27 cellular contexts compared by ENCODE assay signal in genomic region chrX:13112499-13112898, GRCh38.
"Had no signal": no experiment of that assay in that cellular context is flagged by ENCODE, and none has a peak within 500 bp of the region (broad histone marks: within the 10 kb centered on the region; RNA-seq: fewer than 3 reads in every experiment).

No MANE protein-coding gene starts in this region.

- ATAC-seq: activated CD4-positive, alpha-beta T cell treated with anti-CD3 and anti-CD28 coated beads for 36 hours; activated CD8-positive, alpha-beta memory T cell treated with anti-CD3 and anti-CD28 coated beads, Interleukin-2, amount 10 ng/mL, durations not matched to agents 7 days and 5 days; activated CD8-positive, alpha-beta T cell treated with anti-CD3 and anti-CD28 coated beads, Interleukin-2, amount 10 ng/mL, durations not matched to agents 7 days and 5 days; activated naive CD4-positive, alpha-beta T cell treated with anti-CD3 and anti-CD28 coated beads, Interleukin-2, amount 50 U/mL, for 72 hours; activated T-cell treated with anti-CD3 and anti-CD28 coated beads, Interleukin-2, amount 50 U/mL, for 72 hours; esophagus mucosa had no signal

- H3K27me3 ChIP-seq: ascending aorta, breast epithelium, cardiac muscle cell, colonic mucosa had no signal

- H3K9me3 ChIP-seq: ascending aorta, breast epithelium, colonic mucosa had no signal

- H3K36me3 ChIP-seq: ascending aorta, breast epithelium, cardiac muscle cell, colonic mucosa had no signal

- H3K27ac ChIP-seq: cardiac muscle cell, colonic mucosa had no signal

- DNase-seq: activated CD4-positive, alpha-beta memory T cell treated with anti-CD3 and anti-CD28 coated beads for 36 hours; activated CD4-positive, alpha-beta T cell treated with anti-CD3 and anti-CD28 coated beads for 36 hours; activated CD4-positive, alpha-beta T cell treated with anti-CD3 and anti-CD28 coated beads, Interleukin-2, amount 10 ng/mL, durations not matched to agents 24 days and 14 days; activated CD4-positive, CD25-positive, alpha-beta regulatory T cell; activated CD4-positive, CD25-positive, alpha-beta regulatory T cell treated with anti-CD3 and anti-CD28 coated beads, Interleukin-2, amount 50 U/mL, for 72 hours; activated CD8-positive, alpha-beta memory T cell treated with anti-CD3 and anti-CD28 coated beads, Interleukin-2, amount 10 ng/mL, durations not matched to agents 7 days and 5 days; activated CD8-positive, alpha-beta memory T cell treated with anti-CD3 and anti-CD28 coated beads, Interleukin-2, amount 50 U/mL, for 4 hours; activated CD8-positive, alpha-beta T cell treated with anti-CD3 and anti-CD28 coated beads, Interleukin-2, amount 10 ng/mL, durations not matched to agents 7 days and 5 days; activated gamma-delta T cell; activated naive CD4-positive, alpha-beta T cell; activated naive CD4-positive, alpha-beta T cell treated with anti-CD3 and anti-CD28 coated beads, Interleukin-2, amount 10 ng/mL, durations not matched to agents 7 days and 5 days; activated naive CD8-positive, alpha-beta T cell treated with anti-CD3 and anti-CD28 coated beads, Interleukin-2, amount 10 ng/mL, durations not matched to agents 7 days and 5 days; activated T-cell treated with anti-CD3 and anti-CD28 coated beads, Interleukin-2, amount 50 U/mL, for 24 hours; activated T-cell treated with anti-CD3 and anti-CD28 coated beads, Interleukin-2, amount 50 U/mL, for 72 hours; central memory CD4-positive, alpha-beta T cell; cerebellar nuclear complex; colonic mucosa; effector memory CD4-positive, alpha-beta T cell; endodermal cell; foreskin fibroblast; head of caudate nucleus; T-helper 2 cell had no signal

- H3K4me3 ChIP-seq: ascending aorta, breast epithelium, cardiac muscle cell, colonic mucosa had no signal

- H3K4me1 ChIP-seq: breast epithelium, colonic mucosa had no signal
